In the genomic region with DNA sequence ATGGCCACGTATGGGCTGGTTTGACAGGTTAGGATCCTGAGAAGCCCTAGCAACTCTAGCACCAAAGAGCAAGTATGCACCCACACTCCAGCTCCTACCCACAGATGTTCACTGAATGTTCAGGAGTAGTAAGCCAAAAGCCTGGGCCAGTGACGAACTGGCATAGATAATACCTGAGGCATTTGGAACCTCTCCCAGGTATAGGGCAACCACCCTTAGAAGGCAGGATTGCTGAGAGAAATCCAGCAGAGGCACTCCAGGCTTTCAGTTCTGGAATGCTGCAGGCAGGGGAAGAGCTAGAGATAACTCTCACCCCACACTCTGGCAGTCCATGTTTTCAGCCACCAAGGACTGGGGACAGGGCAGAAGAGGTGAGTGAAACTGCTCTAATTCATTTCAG, we compare ENCODE assay signal across 6 cellular contexts. TPM values are rescaled to one million over a fixed set of nuclear protein-coding genes. Genes with fewer than 3 reads are reported as not detected.
A peak's percentile ranks its signal among the peaks of the same experiment; 100 is the strongest.
DNase-seq lines count a peak whose midpoint lies in the region; ATAC-seq and TF ChIP-seq lines count a peak whose summit lies in the region.
"Not testable (repeated sequence)": the region's sequence is repeated elsewhere in the genome, so short reads cannot be mapped to it uniquely, and the experiment has no call there.

No MANE protein-coding gene starts in this region.

- DNase-seq in cardiac muscle cell (ENCODE audit: low read depth in 1 of 2, low spot score in 1 of 2), result peak in 1 of 2 donors; percentile 18
- DNase-seq in left ventricle myocardium inferior, psoas muscle: not testable (repeated sequence)
- DNase-seq in left lobe of liver (ENCODE audit: low spot score), result peak; percentile 65
- DNase-seq in mesendoderm, result peak; percentile 19

- TF ChIP-seq CTCF in cardiac muscle cell (IDR thresholded peaks at IDR 0.05; ENCODE audit: low read depth, low read length); left ventricle myocardium inferior (IDR thresholded peaks at IDR 0.05; ENCODE audit: borderline replicate concordance); psoas muscle (IDR thresholded peaks at IDR 0.05): not testable (repeated sequence)

- intact Hi-C loops in left ventricle myocardium inferior (cut with micrococcal nuclease); psoas muscle (cut with DNase I): not testable (repeated sequence)

- H3K27me3 ChIP-seq in cardiac muscle cell; left ventricle myocardium inferior (ENCODE audit: low read depth); mesendoderm (ENCODE audit: insufficient read depth, low read length, poor library complexity); psoas muscle (ENCODE audit: insufficient read depth in 3 of 3, low read length in 2 of 3): not testable (repeated sequence)

- not testable (repeated sequence) for H4K8ac ChIP-seq in mesendoderm (ENCODE audit: low read depth, low read length)

- H2BK120ac ChIP-seq in mesendoderm (ENCODE audit: low read depth, low read length), result not testable (repeated sequence)

- H2BK5ac ChIP-seq in mesendoderm (ENCODE audit: low read length), result not testable (repeated sequence)

- not testable (repeated sequence) for H3K79me1 ChIP-seq in mesendoderm (ENCODE audit: low read length)

- H3K9me3 ChIP-seq in cardiac muscle cell (ENCODE audit: low read depth); left ventricle myocardium inferior (replicated peaks); psoas muscle: not testable (repeated sequence)

- not testable (repeated sequence) for H3K18ac ChIP-seq in mesendoderm (ENCODE audit: low read length)

- ATAC-seq in esophagus mucosa (peak; percentile 35), left lobe of liver (peak; percentile 97), psoas muscle (peak; percentile 43 to 79 (median 64))

- H3K27ac ChIP-seq in cardiac muscle cell (peak overlapping the region; percentile 78), left ventricle myocardium inferior (replicated peaks) (peak overlapping the region; percentile 48)
- not testable (repeated sequence) for H3K27ac ChIP-seq in mesendoderm (ENCODE audit: low read depth, low read length); psoas muscle

- not testable (repeated sequence) for H4K5ac ChIP-seq in mesendoderm (ENCODE audit: low read length)

- H3K4me3 ChIP-seq in cardiac muscle cell; mesendoderm (ENCODE audit: low read length); psoas muscle: not testable (repeated sequence)
- peak overlapping the region; percentile 14 for H3K4me3 ChIP-seq in left ventricle myocardium inferior

- WGBS in mesendoderm (ENCODE audit: extremely low coverage, insufficient coverage, low lambda C conversion rate), result no CpG with 5 or more reads among the region's 2 CpGs
- 36 to 56% (median 38%) methylated on average over 1 to 2 of the region's 2 CpGs for WGBS in psoas muscle, 3 donors

- H3K4ac ChIP-seq in mesendoderm (ENCODE audit: low read depth, low read length), result not testable (repeated sequence)

- H3K4me1 ChIP-seq in cardiac muscle cell (ENCODE audit: low read depth); mesendoderm (ENCODE audit: control insufficient read depth, low read depth, low read length): not testable (repeated sequence)
- H3K4me1 ChIP-seq in left ventricle myocardium inferior, result peaks cover 22% of the 10 kb centered on the region
- peaks cover 14% of the 10 kb centered on the region for H3K4me1 ChIP-seq in psoas muscle

- not testable (repeated sequence) for H2AK5ac ChIP-seq in mesendoderm (ENCODE audit: low read length)

- not testable (repeated sequence) for H3K9ac ChIP-seq in mesendoderm (ENCODE audit: low read length)

- not testable (repeated sequence) for H3K56ac ChIP-seq in mesendoderm (ENCODE audit: low read length)

- H2BK15ac ChIP-seq in mesendoderm (replicated peaks; ENCODE audit: low read depth), result not testable (repeated sequence)

- not testable (repeated sequence) for H3K23ac ChIP-seq in mesendoderm (ENCODE audit: low read length)

- H3K4me2 ChIP-seq in mesendoderm (ENCODE audit: low read length), result not testable (repeated sequence)

- H3K36me3 ChIP-seq in cardiac muscle cell; mesendoderm (ENCODE audit: control insufficient read depth, insufficient read depth, low read length); psoas muscle (ENCODE audit: insufficient read depth in 1 of 2, low read depth in 1 of 2): not testable (repeated sequence)
- H3K36me3 ChIP-seq in left ventricle myocardium inferior, result peaks cover 14% of the 10 kb centered on the region

- not testable (repeated sequence) for H3K79me2 ChIP-seq in mesendoderm (ENCODE audit: control insufficient read depth, insufficient read depth, low read length)

RNA-seq across cellular contexts. Expression of a gene that starts 39.4 kb away (rescaled TPM):
- total RNA-seq in esophagus mucosa (17.7 TPM), cardiac muscle cell (17.6 and 18.5 TPM in 2 replicates), left ventricle myocardium inferior (8.4 TPM), left lobe of liver (26.7 TPM), psoas muscle (10 to 100 TPM in 3 of 4 donors, 1 to 10 TPM in 1; 7.9 to 14.5 (median 12.5) TPM)
- polyA plus RNA-seq in cardiac muscle cell (14.1 and 21.2 TPM in 2 replicates), psoas muscle (10 to 100 TPM; 11.1 to 25.7 (median 24.0) TPM)
- 32.1 TPM for polyA plus RNA-seq in mesendoderm (2013, experiment 1 of 2)
- 31.4 TPM for polyA plus RNA-seq in mesendoderm (2013, experiment 2 of 2)

RNA-seq across cellular contexts. Expression of a gene that starts 39.8 kb away (rescaled TPM):
- 88.5 TPM for total RNA-seq in esophagus mucosa
- 132 and 193 TPM in 2 replicates for total RNA-seq in cardiac muscle cell
- polyA plus RNA-seq in cardiac muscle cell, result 81.8 and 128 TPM in 2 replicates
- total RNA-seq in left ventricle myocardium inferior, result 96.4 TPM
- 524 TPM for total RNA-seq in left lobe of liver
- 61.6 TPM for polyA plus RNA-seq in mesendoderm (2013, experiment 1 of 2)
- 61.5 TPM for polyA plus RNA-seq in mesendoderm (2013, experiment 2 of 2)
- total RNA-seq in psoas muscle, result 10 to 100 TPM; 54.2 to 70.8 (median 58.7) TPM
- 10 to 100 TPM; 42.3 to 64.0 (median 57.0) TPM for polyA plus RNA-seq in psoas muscle

Comparison
In these comparisons a context has a peak if more than half of its experiments do, and no peak if none do; other contexts are left out.
1. ATAC-seq: peak in every context shown above with its lines; median percentile 97 in left lobe of liver; 64 in psoas muscle; 35 in esophagus mucosa.